In genomic region chr18:25137133-25137472, GRCh38 we compare ENCODE assay signal across 19 cellular contexts.
DNase-seq lines count a peak whose midpoint lies in the region; ATAC-seq and TF ChIP-seq lines count a peak whose summit lies in the region.
"Had no signal": no experiment of that assay in that cellular context is flagged by ENCODE, and none has a peak within 500 bp of the region (broad histone marks: within the 10 kb centered on the region; RNA-seq: fewer than 3 reads in every experiment).

No MANE protein-coding gene starts in this region.

- H3K4me2 ChIP-seq in hepatocyte (no peak overlapping the region), H9 (ENCODE audit: insufficient read depth, insufficient read length, low read length) (no peak overlapping the region)
- H3K4me2 ChIP-seq: BLaER1 treated with 17β-estradiol and CSF1 and Interleukin-3, amounts not matched to agents 10 nM and 100 nM had no signal

- peaks cover 75% of the 10 kb centered on the region for H3K4me1 Mint-ChIP-seq in endothelial cell (ENCODE audit: unreplicated experiment)
- peaks cover 78% of the 10 kb centered on the region for H3K4me1 Mint-ChIP-seq in nephron
- no peaks in the 10 kb centered on the region for H3K4me1 Mint-ChIP-seq in stimulated activated memory B cell treated with anti-CD40 and anti-IgM and Interleukin-4, amounts not matched to agents 10 μg/mL and 1 μg/mL and 100 μg/mL, for 72 hours
- H3K4me1 Mint-ChIP-seq in H9 = peaks cover 4 to 19% of the 10 kb centered on the region in 2 experiments; a peak in 2 of 4 replicates

- H3K4me3 ChIP-seq in heart left ventricle (no peak overlapping the region), hepatocyte (no peak overlapping the region)
- H3K4me3 ChIP-seq: BLaER1 treated with 17β-estradiol and CSF1 and Interleukin-3, amounts not matched to agents 10 nM and 100 nM had no signal

- H3K27ac ChIP-seq in heart left ventricle (peak overlapping the region; percentile 47 to 84 (median 67)), hepatocyte (no peak overlapping the region), H9 (ENCODE audit: insufficient read length, low read depth, low read length) (no peak overlapping the region)
- H3K27ac ChIP-seq: BLaER1 treated with 17β-estradiol and CSF1 and Interleukin-3, amounts not matched to agents 10 nM and 100 nM had no signal

- no peaks in the 10 kb centered on the region for H4K20me1 ChIP-seq in hepatocyte (ENCODE audit: insufficient read depth, poor library complexity, severe bottlenecking)
- no peaks in the 10 kb centered on the region for H4K20me1 ChIP-seq in H9 (ENCODE audit: control insufficient read depth, insufficient read depth, insufficient read length)
- H4K20me1 ChIP-seq: BLaER1 treated with 17β-estradiol and CSF1 and Interleukin-3, amounts not matched to agents 10 nM and 100 nM had no signal

- H3K27ac Mint-ChIP-seq in endothelial cell (ENCODE audit: unreplicated experiment) (peak overlapping the region; percentile 45), nephron (peak overlapping the region; percentile 50 to 87 (median 82)), H9 (no peak overlapping the region; a peak in 1 of 7 replicates)
- no peak overlapping the region for H3K27ac Mint-ChIP-seq in stimulated activated memory B cell treated with anti-CD40 and anti-IgM and Interleukin-4, amounts not matched to agents 10 μg/mL and 1 μg/mL and 100 μg/mL, for 72 hours
- H3K27ac Mint-ChIP-seq: CD8-positive, alpha-beta T cell had no signal

- H2AFZ ChIP-seq in hepatocyte (no peak overlapping the region), H9 (ENCODE audit: low read length) (no peak overlapping the region)

- intact Hi-C loops in heart left ventricle (cut with DNase I) = loop anchor here in 4 of 10 donors (5.0 to 10.0 kb wide), 5 partner anchors 90 to 218 kb away; partner anchors contain the start of gene ZNF521 (in 2 of the 4)

- H2BK12ac ChIP-seq in H9 (ENCODE audit: insufficient read length, low read depth, low read length) = no peak overlapping the region

- no peak for TF ChIP-seq POLR2A in heart left ventricle (IDR thresholded peaks at IDR 0.05)

- H3K36me3 ChIP-seq in heart left ventricle (no peaks in the 10 kb centered on the region), hepatocyte (replicated peaks; ENCODE audit: insufficient read depth, low read depth) (no peaks in the 10 kb centered on the region)
- H3K36me3 ChIP-seq: BLaER1 treated with 17β-estradiol and CSF1 and Interleukin-3, amounts not matched to agents 10 nM and 100 nM had no signal

- DNase-seq in endothelial cell (ENCODE audit: low spot score) (no peak), heart left ventricle (no peak), NCI-H146 treated with DMSO at 0.1 percent for 48 hours (lab: John Stamatoyannopoulos, UW; ENCODE audit: unreplicated experiment) (no peak), hepatocyte (ENCODE audit: low spot score) (no peak), H9 (no peak)
- DNase-seq: Calu3; CD8-positive, alpha-beta T cell; GF-D8; Kasumi-1; MM.1S; NCI-H1092; NCI-H1436 treated with DMSO at 0.1 percent for 48 hours; NCI-H2029 treated with DMSO at 0.1 percent for 48 hours; NK-92 treated with Interleukin-12 subunit alpha and Interleukin-12 subunit beta, amount 100 ng/mL, for 24 hours; SHP77 had no signal

- no peak overlapping the region for H3K18ac ChIP-seq in H9 (ENCODE audit: insufficient read length, low read depth, low read length)

- no peak overlapping the region for H3K4ac ChIP-seq in H9 (ENCODE audit: low read depth, low read length)

- no peak overlapping the region for H3K14ac ChIP-seq in H9 (ENCODE audit: insufficient read depth, low read length)

- H4K8ac ChIP-seq in H9 (replicated peaks; ENCODE audit: insufficient read length, low read depth, low read length) = no peak overlapping the region

- no peak overlapping the region for H2BK20ac ChIP-seq in H9 (ENCODE audit: low read depth, low read length, poor library complexity, severe bottlenecking)

- H3K79me2 ChIP-seq in hepatocyte = no peaks in the 10 kb centered on the region
- no peaks in the 10 kb centered on the region for H3K79me2 ChIP-seq in H9 (ENCODE audit: insufficient read depth, low read length)

- H2BK120ac ChIP-seq in H9 (ENCODE audit: low read depth, low read length, poor library complexity, severe bottlenecking) = no peak overlapping the region

- no peak overlapping the region for H4K5ac ChIP-seq in H9 (ENCODE audit: insufficient read length, low read depth, low read length)

- 35 to 44% (median 41%) methylated on average over 4 of the region's 4 CpGs for WGBS in heart left ventricle, 4 donors
- WGBS in hepatocyte (ENCODE audit: low lambda C conversion rate, missing lambda C conversion rate) = 85% methylated on average over 4 of the region's 4 CpGs
- no CpG with 5 or more reads among the region's 4 CpGs for WGBS in H9 (ENCODE audit: extremely low coverage, insufficient read length, low lambda C conversion rate)

- no peak overlapping the region for H4K91ac ChIP-seq in H9 (ENCODE audit: insufficient read length, low read depth, low read length)

- H3K4me3 Mint-ChIP-seq in endothelial cell (ENCODE audit: unreplicated experiment) (no peak overlapping the region), nephron (peak overlapping the region in 1 of 3 experiments; percentile 4), H9 (no peak overlapping the region)
- H3K4me3 Mint-ChIP-seq in stimulated activated memory B cell treated with anti-CD40 and anti-IgM and Interleukin-4, amounts not matched to agents 10 μg/mL and 1 μg/mL and 100 μg/mL, for 72 hours = no peak overlapping the region
- H3K4me3 Mint-ChIP-seq: CD8-positive, alpha-beta T cell had no signal

- no peak overlapping the region for H3K56ac ChIP-seq in H9 (ENCODE audit: insufficient read length, low read depth, low read length)

- H3K27me3 Mint-ChIP-seq in endothelial cell (ENCODE audit: unreplicated experiment) (peaks cover 6% of the 10 kb centered on the region), nephron (ENCODE audit: low read depth) (no peaks in the 10 kb centered on the region), H9 (ENCODE audit: low read depth) (no peaks in the 10 kb centered on the region; the same call in 1 of the 2 replicates)
- no peaks in the 10 kb centered on the region for H3K27me3 Mint-ChIP-seq in stimulated activated memory B cell treated with anti-CD40 and anti-IgM and Interleukin-4, amounts not matched to agents 10 μg/mL and 1 μg/mL and 100 μg/mL, for 72 hours

- H3K9me3 ChIP-seq in heart left ventricle (no peaks in the 10 kb centered on the region), hepatocyte (ENCODE audit: low read depth) (no peaks in the 10 kb centered on the region), H9 (ENCODE audit: control insufficient read depth, low read depth, low read length) (no peaks in the 10 kb centered on the region)
- H3K9me3 ChIP-seq: BLaER1 treated with 17β-estradiol and CSF1 and Interleukin-3, amounts not matched to agents 10 nM and 100 nM had no signal

- no peaks in the 10 kb centered on the region for H3K79me1 ChIP-seq in H9 (ENCODE audit: insufficient read depth, low read depth, low read length, poor library complexity, severe bottlenecking)

- H3K9ac ChIP-seq in H9 (ENCODE audit: extremely low read depth, insufficient read length, low read length) = no peak overlapping the region
- H3K9ac ChIP-seq: BLaER1 treated with 17β-estradiol and CSF1 and Interleukin-3, amounts not matched to agents 10 nM and 100 nM had no signal

- H2AK5ac ChIP-seq in H9 (ENCODE audit: insufficient read length, low read length) = no peak overlapping the region

- no peaks in the 10 kb centered on the region for H3K9me2 ChIP-seq in hepatocyte (replicated peaks; ENCODE audit: insufficient read depth)

- no peak overlapping the region for H3T11ph ChIP-seq in H9 (ENCODE audit: low read length)

- no peak overlapping the region for H3K23ac ChIP-seq in H9 (ENCODE audit: insufficient read length, low read depth, low read length)

- H3K27me3 ChIP-seq in heart left ventricle (no peaks in the 10 kb centered on the region), hepatocyte (no peaks in the 10 kb centered on the region), H9 (ENCODE audit: insufficient read depth, low read length) (no peaks in the 10 kb centered on the region)
- H3K27me3 ChIP-seq: BLaER1 treated with 17β-estradiol and CSF1 and Interleukin-3, amounts not matched to agents 10 nM and 100 nM had no signal

- H3K9me3 Mint-ChIP-seq in endothelial cell (ENCODE audit: unreplicated experiment) = no peaks in the 10 kb centered on the region
- no peaks in the 10 kb centered on the region for H3K9me3 Mint-ChIP-seq in nephron
- no peaks in the 10 kb centered on the region for H3K9me3 Mint-ChIP-seq in stimulated activated memory B cell treated with anti-CD40 and anti-IgM and Interleukin-4, amounts not matched to agents 10 μg/mL and 1 μg/mL and 100 μg/mL, for 72 hours
- no peaks in the 10 kb centered on the region for H3K9me3 Mint-ChIP-seq in H9
- H3K9me3 Mint-ChIP-seq: CD8-positive, alpha-beta T cell had no signal

- H3K36me3 Mint-ChIP-seq in endothelial cell (ENCODE audit: low read depth, unreplicated experiment) (peaks cover 13% of the 10 kb centered on the region), nephron (ENCODE audit: low read depth) (peaks cover 8% of the 10 kb centered on the region), H9 (ENCODE audit: insufficient read depth in 1 of 3, low read depth in 3 of 3) (no peaks in the 10 kb centered on the region)
- no peaks in the 10 kb centered on the region for H3K36me3 Mint-ChIP-seq in stimulated activated memory B cell treated with anti-CD40 and anti-IgM and Interleukin-4, amounts not matched to agents 10 μg/mL and 1 μg/mL and 100 μg/mL, for 72 hours
- H3K36me3 Mint-ChIP-seq: CD8-positive, alpha-beta T cell had no signal

- peak; percentile 55 to 86 (median 68) for ATAC-seq in heart left ventricle
- peak; percentile 13 for ATAC-seq in stimulated activated memory B cell treated with anti-CD40 and anti-IgM and Interleukin-4, amounts not matched to agents 10 μg/mL and 1 μg/mL and 100 μg/mL, for 72 hours
- ATAC-seq: CD8-positive, alpha-beta T cell; HCT116 had no signal

- no peaks in the 10 kb centered on the region for H3K23me2 ChIP-seq in H9 (ENCODE audit: insufficient read length, low read depth, low read length, poor library complexity, severe bottlenecking)

- no peak overlapping the region for H2BK15ac ChIP-seq in H9 (ENCODE audit: low read depth, low read length)

- no peak for TF ChIP-seq CTCF in endothelial cell (IDR thresholded peaks at IDR 0.05; ENCODE audit: unreplicated experiment)
- no peak for TF ChIP-seq CTCF in heart left ventricle (IDR thresholded peaks at IDR 0.05)
- TF ChIP-seq CTCF in nephron (IDR thresholded peaks at IDR 0.05; ENCODE audit: unreplicated experiment in 3 of 3) = no peak
- TF ChIP-seq CTCF in hepatocyte (IDR thresholded peaks at IDR 0.05; ENCODE audit: poor library complexity) = no peak
- TF ChIP-seq CTCF in H9 (conservative IDR thresholded peaks at IDR 0.05) = no peak

- H3K4me1 ChIP-seq in heart left ventricle (peaks cover 5 to 67% (median 45%) of the 10 kb centered on the region in 12 donors), hepatocyte (ENCODE audit: insufficient read depth) (peaks cover 4% of the 10 kb centered on the region), H9 (ENCODE audit: insufficient read depth, low read length) (no peaks in the 10 kb centered on the region; the same call in 1 of the 2 replicates)

- H2BK5ac ChIP-seq in H9 (ENCODE audit: insufficient read length, low read length) = no peak overlapping the region

Comparison
In these comparisons a context has a peak if more than half of its experiments do, and no peak if none do; other contexts are left out.
1. H3K27ac Mint-ChIP-seq: peak in endothelial cell (single experiment) and nephron (3 of 3); none in stimulated activated memory B cell treated with anti-CD40 and anti-IgM and Interleukin-4, amounts not matched to agents 10 μg/mL and 1 μg/mL and 100 μg/mL, for 72 hours (single experiment) and H9 (0 of 3).
2. H3K27ac ChIP-seq: peak in heart left ventricle (12 of 12); none in hepatocyte (single experiment) and H9 (single experiment).